7 cellular contexts compared by ENCODE assay signal in the genomic region with DNA sequence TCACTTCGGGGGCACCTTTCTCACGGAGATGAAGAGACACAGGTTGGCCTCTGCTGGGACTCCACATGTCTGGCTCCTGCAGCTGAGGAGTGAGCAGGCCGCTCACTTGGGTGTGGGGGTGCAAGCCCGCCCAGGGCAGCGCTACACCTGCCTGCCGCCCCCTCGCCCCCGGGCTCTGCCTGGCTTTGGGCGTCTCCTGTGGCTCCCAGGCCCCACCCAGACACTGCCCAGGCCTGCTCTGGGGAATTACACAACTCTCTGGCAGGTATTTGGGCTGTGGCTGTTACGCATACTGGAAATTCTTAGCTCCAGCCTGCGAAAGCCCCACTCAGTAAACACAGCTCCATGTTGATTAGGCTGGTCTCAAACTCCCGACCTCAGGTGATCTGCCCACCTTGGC. TPM values are rescaled to one million over a fixed set of nuclear protein-coding genes. Genes with fewer than 3 reads are reported as not detected.
"Had no signal": no experiment of that assay in that cellular context is flagged by ENCODE, and none has a peak within 500 bp of the region (broad histone marks: within the 10 kb centered on the region; RNA-seq: fewer than 3 reads in every experiment).

No MANE protein-coding gene starts in this region.

RNA-seq across cellular contexts. Expression of a gene that starts 7.9 kb away (rescaled TPM):
- total RNA-seq: activated CD8-positive, alpha-beta memory T cell treated with anti-CD3 and anti-CD28 coated beads, Interleukin-2, amount 10 ng/mL, durations not matched to agents 7 days and 5 days; chondrocyte; mucosa of descending colon; naive thymus-derived CD8-positive, alpha-beta T cell; progenitor cell of endocrine pancreas; T-cell; thoracic aorta had no signal
